In genomic region chr19:43809762-43810696, GRCh38 we compare ENCODE assay signal across 1 cellular context.
TF ChIP-seq lines count a peak whose summit lies in the region.

No MANE protein-coding gene starts in this region.

TF ChIP-seq in HEK293, 187 proteins besides CTCF, POLR2A, EP300 and RAD21 (continued from another document and continues in another):
- TF ChIP-seq, protein P1, sequence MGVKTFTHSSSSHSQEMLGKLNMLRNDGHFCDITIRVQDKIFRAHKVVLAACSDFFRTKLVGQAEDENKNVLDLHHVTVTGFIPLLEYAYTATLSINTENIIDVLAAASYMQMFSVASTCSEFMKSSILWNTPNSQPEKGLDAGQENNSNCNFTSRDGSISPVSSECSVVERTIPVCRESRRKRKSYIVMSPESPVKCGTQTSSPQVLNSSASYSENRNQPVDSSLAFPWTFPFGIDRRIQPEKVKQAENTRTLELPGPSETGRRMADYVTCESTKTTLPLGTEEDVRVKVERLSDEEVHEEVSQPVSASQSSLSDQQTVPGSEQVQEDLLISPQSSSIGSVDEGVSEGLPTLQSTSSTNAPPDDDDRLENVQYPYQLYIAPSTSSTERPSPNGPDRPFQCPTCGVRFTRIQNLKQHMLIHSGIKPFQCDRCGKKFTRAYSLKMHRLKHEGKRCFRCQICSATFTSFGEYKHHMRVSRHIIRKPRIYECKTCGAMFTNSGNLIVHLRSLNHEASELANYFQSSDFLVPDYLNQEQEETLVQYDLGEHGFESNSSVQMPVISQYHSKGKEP (tag by site-specific recombination; IDR thresholded peaks at IDR 0.05) = 0 out of 2 replicates have a peak, but pooled peaks have one; percentile 9
- TF ChIP-seq, protein P2, sequence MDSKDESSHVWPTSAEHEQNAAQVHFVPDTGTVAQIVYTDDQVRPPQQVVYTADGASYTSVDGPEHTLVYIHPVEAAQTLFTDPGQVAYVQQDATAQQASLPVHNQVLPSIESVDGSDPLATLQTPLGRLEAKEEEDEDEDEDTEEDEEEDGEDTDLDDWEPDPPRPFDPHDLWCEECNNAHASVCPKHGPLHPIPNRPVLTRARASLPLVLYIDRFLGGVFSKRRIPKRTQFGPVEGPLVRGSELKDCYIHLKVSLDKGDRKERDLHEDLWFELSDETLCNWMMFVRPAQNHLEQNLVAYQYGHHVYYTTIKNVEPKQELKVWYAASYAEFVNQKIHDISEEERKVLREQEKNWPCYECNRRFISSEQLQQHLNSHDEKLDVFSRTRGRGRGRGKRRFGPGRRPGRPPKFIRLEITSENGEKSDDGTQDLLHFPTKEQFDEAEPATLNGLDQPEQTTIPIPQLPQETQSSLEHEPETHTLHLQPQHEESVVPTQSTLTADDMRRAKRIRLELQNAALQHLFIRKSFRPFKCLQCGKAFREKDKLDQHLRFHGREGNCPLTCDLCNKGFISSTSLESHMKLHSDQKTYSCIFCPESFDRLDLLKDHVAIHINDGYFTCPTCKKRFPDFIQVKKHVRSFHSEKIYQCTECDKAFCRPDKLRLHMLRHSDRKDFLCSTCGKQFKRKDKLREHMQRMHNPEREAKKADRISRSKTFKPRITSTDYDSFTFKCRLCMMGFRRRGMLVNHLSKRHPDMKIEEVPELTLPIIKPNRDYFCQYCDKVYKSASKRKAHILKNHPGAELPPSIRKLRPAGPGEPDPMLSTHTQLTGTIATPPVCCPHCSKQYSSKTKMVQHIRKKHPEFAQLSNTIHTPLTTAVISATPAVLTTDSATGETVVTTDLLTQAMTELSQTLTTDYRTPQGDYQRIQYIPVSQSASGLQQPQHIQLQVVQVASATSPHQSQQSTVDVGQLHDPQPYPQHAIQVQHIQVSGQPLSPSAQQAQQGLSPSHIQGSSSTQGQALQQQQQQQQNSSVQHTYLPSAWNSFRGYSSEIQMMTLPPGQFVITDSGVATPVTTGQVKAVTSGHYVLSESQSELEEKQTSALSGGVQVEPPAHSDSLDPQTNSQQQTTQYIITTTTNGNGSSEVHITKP (tag by site-specific recombination; IDR thresholded peaks at IDR 0.05) = peak; percentile 92
- TF ChIP-seq GFI1B (tag by site-specific recombination; IDR thresholded peaks at IDR 0.05) (0 out of 2 replicates have a peak, but pooled peaks have one; percentile 21), ZSCAN30 (tag by site-specific recombination; IDR thresholded peaks at IDR 0.05) (no peak), ZNF558 (tag by site-specific recombination; IDR thresholded peaks at IDR 0.05) (0 out of 2 replicates have a peak, but pooled peaks have one; percentile 9), ZNF202 (tag by site-specific recombination; IDR thresholded peaks at IDR 0.05; ENCODE audit: borderline replicate concordance) (no peak), ZNF335 (tag by site-specific recombination; conservative IDR thresholded peaks at IDR 0.05) (0 out of 2 replicates have a peak, but pooled peaks have one; percentile 7), ZNF660 (tag by site-specific recombination; IDR thresholded peaks at IDR 0.05) (peak; percentile 95), SETDB1 (IDR thresholded peaks at IDR 0.05; ENCODE audit: insufficient read length, low read length) (peak; percentile 36), KLF10 (tag by site-specific recombination; IDR thresholded peaks at IDR 0.05) (no peak), ZNF146 (tag by site-specific recombination; IDR thresholded peaks at IDR 0.05) (no peak), ZNF785 (tag by site-specific recombination; IDR thresholded peaks at IDR 0.05) (no peak), ZNF416 (tag by site-specific recombination; IDR thresholded peaks at IDR 0.05) (no peak), HOXC10 (CRISPR knock-in tag; IDR thresholded peaks at IDR 0.05) (no peak), ZNF223 (tag by site-specific recombination; IDR thresholded peaks at IDR 0.05) (no peak), ZNF174 (tag by site-specific recombination; IDR thresholded peaks at IDR 0.05) (no peak), ZNF513 (tag by site-specific recombination; IDR thresholded peaks at IDR 0.05) (no peak), HOXD13 (CRISPR knock-in tag; IDR thresholded peaks at IDR 0.05; ENCODE audit: borderline replicate concordance) (no peak), KLF16 (tag by site-specific recombination; IDR thresholded peaks at IDR 0.05) (no peak), ZNF501 (tag by site-specific recombination; IDR thresholded peaks at IDR 0.05) (no peak), ZNF654 (tag by site-specific recombination; IDR thresholded peaks at IDR 0.05; ENCODE audit: low read depth) (peak; percentile 99), GLIS2 (tag by site-specific recombination; IDR thresholded peaks at IDR 0.05) (no peak), ZNF391 (tag by site-specific recombination; IDR thresholded peaks at IDR 0.05; ENCODE audit: borderline replicate concordance, low read depth) (no peak), ZNF473 (tag by site-specific recombination; IDR thresholded peaks at IDR 0.05) (no peak), ZNF449 (tag by site-specific recombination; IDR thresholded peaks at IDR 0.05) (no peak), ZNF76 (tag by site-specific recombination; IDR thresholded peaks at IDR 0.05; ENCODE audit: borderline replicate concordance, low read depth) (no peak), ZFP3 (tag by site-specific recombination; IDR thresholded peaks at IDR 0.05; ENCODE audit: low read depth) (no peak), MZF1 (tag by site-specific recombination; IDR thresholded peaks at IDR 0.05; ENCODE audit: borderline replicate concordance) (no peak), HOXA7 (CRISPR knock-in tag; IDR thresholded peaks at IDR 0.05; ENCODE audit: borderline replicate concordance) (no peak), ZNF830 (tag by site-specific recombination; IDR thresholded peaks at IDR 0.05; ENCODE audit: low read depth) (no peak), ZNF404 (tag by site-specific recombination; IDR thresholded peaks at IDR 0.05) (no peak), ZNF114 (tag by site-specific recombination; IDR thresholded peaks at IDR 0.05) (no peak), ZNF24 (tag by site-specific recombination; IDR thresholded peaks at IDR 0.05) (no peak)
- TF ChIP-seq, protein P3, sequence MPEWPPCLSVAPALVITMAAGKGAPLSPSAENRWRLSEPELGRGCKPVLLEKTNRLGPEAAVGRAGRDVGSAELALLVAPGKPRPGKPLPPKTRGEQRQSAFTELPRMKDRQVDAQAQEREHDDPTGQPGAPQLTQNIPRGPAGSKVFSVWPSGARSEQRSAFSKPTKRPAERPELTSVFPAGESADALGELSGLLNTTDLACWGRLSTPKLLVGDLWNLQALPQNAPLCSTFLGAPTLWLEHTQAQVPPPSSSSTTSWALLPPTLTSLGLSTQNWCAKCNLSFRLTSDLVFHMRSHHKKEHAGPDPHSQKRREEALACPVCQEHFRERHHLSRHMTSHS (tag by site-specific recombination; IDR thresholded peaks at IDR 0.05) = no peak
- TF ChIP-seq, protein P4, sequence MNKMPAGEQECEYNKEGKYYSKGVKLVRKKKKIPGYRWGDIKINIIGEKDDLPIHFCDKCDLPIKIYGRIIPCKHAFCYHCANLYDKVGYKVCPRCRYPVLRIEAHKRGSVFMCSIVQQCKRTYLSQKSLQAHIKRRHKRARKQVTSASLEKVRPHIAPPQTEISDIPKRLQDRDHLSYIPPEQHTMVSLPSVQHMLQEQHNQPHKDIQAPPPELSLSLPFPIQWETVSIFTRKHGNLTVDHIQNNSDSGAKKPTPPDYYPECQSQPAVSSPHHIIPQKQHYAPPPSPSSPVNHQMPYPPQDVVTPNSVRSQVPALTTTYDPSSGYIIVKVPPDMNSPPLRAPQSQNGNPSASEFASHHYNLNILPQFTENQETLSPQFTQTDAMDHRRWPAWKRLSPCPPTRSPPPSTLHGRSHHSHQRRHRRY (tag by site-specific recombination; IDR thresholded peaks at IDR 0.05) = no peak
- TF ChIP-seq, protein P5, sequence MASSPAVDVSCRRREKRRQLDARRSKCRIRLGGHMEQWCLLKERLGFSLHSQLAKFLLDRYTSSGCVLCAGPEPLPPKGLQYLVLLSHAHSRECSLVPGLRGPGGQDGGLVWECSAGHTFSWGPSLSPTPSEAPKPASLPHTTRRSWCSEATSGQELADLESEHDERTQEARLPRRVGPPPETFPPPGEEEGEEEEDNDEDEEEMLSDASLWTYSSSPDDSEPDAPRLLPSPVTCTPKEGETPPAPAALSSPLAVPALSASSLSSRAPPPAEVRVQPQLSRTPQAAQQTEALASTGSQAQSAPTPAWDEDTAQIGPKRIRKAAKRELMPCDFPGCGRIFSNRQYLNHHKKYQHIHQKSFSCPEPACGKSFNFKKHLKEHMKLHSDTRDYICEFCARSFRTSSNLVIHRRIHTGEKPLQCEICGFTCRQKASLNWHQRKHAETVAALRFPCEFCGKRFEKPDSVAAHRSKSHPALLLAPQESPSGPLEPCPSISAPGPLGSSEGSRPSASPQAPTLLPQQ (tag by site-specific recombination; IDR thresholded peaks at IDR 0.05) = no peak
- TF ChIP-seq, protein P6, sequence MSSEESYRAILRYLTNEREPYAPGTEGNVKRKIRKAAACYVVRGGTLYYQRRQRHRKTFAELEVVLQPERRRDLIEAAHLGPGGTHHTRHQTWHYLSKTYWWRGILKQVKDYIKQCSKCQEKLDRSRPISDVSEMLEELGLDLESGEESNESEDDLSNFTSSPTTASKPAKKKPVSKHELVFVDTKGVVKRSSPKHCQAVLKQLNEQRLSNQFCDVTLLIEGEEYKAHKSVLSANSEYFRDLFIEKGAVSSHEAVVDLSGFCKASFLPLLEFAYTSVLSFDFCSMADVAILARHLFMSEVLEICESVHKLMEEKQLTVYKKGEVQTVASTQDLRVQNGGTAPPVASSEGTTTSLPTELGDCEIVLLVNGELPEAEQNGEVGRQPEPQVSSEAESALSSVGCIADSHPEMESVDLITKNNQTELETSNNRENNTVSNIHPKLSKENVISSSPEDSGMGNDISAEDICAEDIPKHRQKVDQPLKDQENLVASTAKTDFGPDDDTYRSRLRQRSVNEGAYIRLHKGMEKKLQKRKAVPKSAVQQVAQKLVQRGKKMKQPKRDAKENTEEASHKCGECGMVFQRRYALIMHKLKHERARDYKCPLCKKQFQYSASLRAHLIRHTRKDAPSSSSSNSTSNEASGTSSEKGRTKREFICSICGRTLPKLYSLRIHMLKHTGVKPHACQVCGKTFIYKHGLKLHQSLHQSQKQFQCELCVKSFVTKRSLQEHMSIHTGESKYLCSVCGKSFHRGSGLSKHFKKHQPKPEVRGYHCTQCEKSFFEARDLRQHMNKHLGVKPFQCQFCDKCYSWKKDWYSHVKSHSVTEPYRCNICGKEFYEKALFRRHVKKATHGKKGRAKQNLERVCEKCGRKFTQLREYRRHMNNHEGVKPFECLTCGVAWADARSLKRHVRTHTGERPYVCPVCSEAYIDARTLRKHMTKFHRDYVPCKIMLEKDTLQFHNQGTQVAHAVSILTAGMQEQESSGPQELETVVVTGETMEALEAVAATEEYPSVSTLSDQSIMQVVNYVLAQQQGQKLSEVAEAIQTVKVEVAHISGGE (tag by site-specific recombination; conservative IDR thresholded peaks at IDR 0.05; ENCODE audit: low read depth) = no peak
- TF ChIP-seq, protein P7, sequence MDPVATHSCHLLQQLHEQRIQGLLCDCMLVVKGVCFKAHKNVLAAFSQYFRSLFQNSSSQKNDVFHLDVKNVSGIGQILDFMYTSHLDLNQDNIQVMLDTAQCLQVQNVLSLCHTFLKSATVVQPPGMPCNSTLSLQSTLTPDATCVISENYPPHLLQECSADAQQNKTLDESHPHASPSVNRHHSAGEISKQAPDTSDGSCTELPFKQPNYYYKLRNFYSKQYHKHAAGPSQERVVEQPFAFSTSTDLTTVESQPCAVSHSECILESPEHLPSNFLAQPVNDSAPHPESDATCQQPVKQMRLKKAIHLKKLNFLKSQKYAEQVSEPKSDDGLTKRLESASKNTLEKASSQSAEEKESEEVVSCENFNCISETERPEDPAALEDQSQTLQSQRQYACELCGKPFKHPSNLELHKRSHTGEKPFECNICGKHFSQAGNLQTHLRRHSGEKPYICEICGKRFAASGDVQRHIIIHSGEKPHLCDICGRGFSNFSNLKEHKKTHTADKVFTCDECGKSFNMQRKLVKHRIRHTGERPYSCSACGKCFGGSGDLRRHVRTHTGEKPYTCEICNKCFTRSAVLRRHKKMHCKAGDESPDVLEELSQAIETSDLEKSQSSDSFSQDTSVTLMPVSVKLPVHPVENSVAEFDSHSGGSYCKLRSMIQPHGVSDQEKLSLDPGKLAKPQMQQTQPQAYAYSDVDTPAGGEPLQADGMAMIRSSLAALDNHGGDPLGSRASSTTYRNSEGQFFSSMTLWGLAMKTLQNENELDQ (tag by site-specific recombination; IDR thresholded peaks at IDR 0.05; ENCODE audit: low read depth) = no peak
- TF ChIP-seq, protein P8, sequence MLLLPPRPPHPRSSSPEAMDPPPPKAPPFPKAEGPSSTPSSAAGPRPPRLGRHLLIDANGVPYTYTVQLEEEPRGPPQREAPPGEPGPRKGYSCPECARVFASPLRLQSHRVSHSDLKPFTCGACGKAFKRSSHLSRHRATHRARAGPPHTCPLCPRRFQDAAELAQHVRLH (tag by site-specific recombination; IDR thresholded peaks at IDR 0.05) = no peak
